13 cellular contexts compared by ENCODE assay signal in genomic region chr1:20080441-20081330, GRCh38. TPM values are rescaled to one million over a fixed set of nuclear protein-coding genes. Genes with fewer than 3 reads are reported as not detected.
DNase-seq lines count a peak whose midpoint lies in the region; ATAC-seq and TF ChIP-seq lines count a peak whose summit lies in the region.
"Had no signal": no experiment of that assay in that cellular context is flagged by ENCODE, and none has a peak within 500 bp of the region (broad histone marks: within the 10 kb centered on the region; RNA-seq: fewer than 3 reads in every experiment).

No MANE protein-coding gene starts in this region.

- ATAC-seq in heart right ventricle = peak in 4 of 8 donors; percentile 23 to 52 (median 40)
- no peak for ATAC-seq in Right ventricle myocardium inferior
- peak; percentile 57 for ATAC-seq in effector memory CD8-positive, alpha-beta T cell (replicated peaks)
- no peak for ATAC-seq in aorta (ENCODE audit: low FRiP score)

- DNase-seq in heart right ventricle = no peak
- DNase-seq in Right ventricle myocardium inferior (ENCODE audit: missing footprints) = no peak
- DNase-seq in MV-4-11 (lab: John Stamatoyannopoulos, UW) = peak; percentile 81
- DNase-seq in effector memory CD8-positive, alpha-beta T cell = no peak
- peak; percentile 55 to 58 for DNase-seq in aorta
- DNase-seq in NCI-H748 treated with DMSO at 0.1 percent for 48 hours (lab: John Stamatoyannopoulos, UW) = no peak
- DNase-seq in NCI-H146 treated with DMSO at 0.1 percent for 48 hours (lab: John Stamatoyannopoulos, UW; ENCODE audit: unreplicated experiment) = no peak
- no peak for DNase-seq in iPS-NIHi7 (ENCODE audit: extremely low spot score)
- DNase-seq: activated effector memory CD4-positive, alpha-beta T cell treated with anti-CD3 and anti-CD28 coated beads, Interleukin-2, amount 50 U/mL, for 16 hours; NCI-H2171 treated with DMSO at 0.1 percent for 48 hours; stimulated activated CD4-positive, alpha-beta T cell treated with anti-CD3 and anti-CD28 coated beads, Interleukin-12 subunit alpha, Interleukin-12 subunit beta, amount 100 ng/mL, for 4 hours had no signal

- peak overlapping the region; percentile 37 to 49 for H3K4me3 Mint-ChIP-seq in effector memory CD8-positive, alpha-beta T cell
- H3K4me3 Mint-ChIP-seq: T-helper 1 cell treated with Interleukin-12 subunit alpha and Interleukin-12 subunit beta and Interleukin-4 antibody, amounts not matched to agents 30 μg/mL and 1 μg/mL, for 36 hours had no signal

- intact Hi-C loops in heart right ventricle (cut with DNase I) = loop anchor here in 2 of 10 donors (10.0 kb wide), 2 partner anchors 46 to 106 kb away; partner anchors contain the start of gene PLA2G2A (in 1 of the 2)
- intact Hi-C loops in Right ventricle myocardium inferior (cut with DNase I) = no loop called here
- intact Hi-C loops in aorta (cut with DNase I) = no loop called here

- no peak for TF ChIP-seq CTCF in heart right ventricle (IDR thresholded peaks at IDR 0.05)

- 57 to 67% methylated on average over 20 of the region's 20 CpGs for WGBS in heart right ventricle, 2 donors
- 75 to 76% methylated on average over 20 of the region's 20 CpGs for WGBS in aorta, 2 donors

- peak overlapping the region in 9 of 10 donors; percentile 21 to 49 (median 32) for H3K27ac ChIP-seq in heart right ventricle
- H3K27ac ChIP-seq in aorta (ENCODE audit: low read depth in 1 of 2, low read length in 2 of 2) = no peak overlapping the region

- no peaks in the 10 kb centered on the region for H3K9me3 Mint-ChIP-seq in effector memory CD8-positive, alpha-beta T cell
- H3K9me3 Mint-ChIP-seq: T-helper 1 cell treated with Interleukin-12 subunit alpha and Interleukin-12 subunit beta and Interleukin-4 antibody, amounts not matched to agents 30 μg/mL and 1 μg/mL, for 36 hours had no signal

- H3K36me3 Mint-ChIP-seq in effector memory CD8-positive, alpha-beta T cell (ENCODE audit: insufficient read depth) = no peaks in the 10 kb centered on the region

- H3K4me1 Mint-ChIP-seq in effector memory CD8-positive, alpha-beta T cell (ENCODE audit: low read depth in 2 of 2) = peaks cover 16 to 17% of the 10 kb centered on the region in 2 donors

- H3K27me3 ChIP-seq in heart right ventricle (peaks cover 0 to 17% (median 0%) of the 10 kb centered on the region in 7 donors), aorta (ENCODE audit: control insufficient read depth in 1 of 2, insufficient read depth in 2 of 2, low read length in 1 of 2) (no peaks in the 10 kb centered on the region)

- no peaks in the 10 kb centered on the region for H3K9me3 ChIP-seq in heart right ventricle
- no peaks in the 10 kb centered on the region for H3K9me3 ChIP-seq in aorta (ENCODE audit: control insufficient read depth, low read length)

- H3K4me1 ChIP-seq in heart right ventricle (peaks cover 3 to 70% (median 15%) of the 10 kb centered on the region in 9 donors), aorta (ENCODE audit: control insufficient read depth in 1 of 2, insufficient read depth in 2 of 2, low read length in 2 of 2) (no peaks in the 10 kb centered on the region)

- H3K27ac Mint-ChIP-seq in effector memory CD8-positive, alpha-beta T cell = no peak overlapping the region
- H3K27ac Mint-ChIP-seq: T-helper 1 cell treated with Interleukin-12 subunit alpha and Interleukin-12 subunit beta and Interleukin-4 antibody, amounts not matched to agents 30 μg/mL and 1 μg/mL, for 36 hours had no signal

- H3K4me3 ChIP-seq in heart right ventricle (no peak overlapping the region), aorta (ENCODE audit: low read length in 2 of 2) (no peak overlapping the region)

- peaks cover 0 to 59% (median 0%) of the 10 kb centered on the region in 9 donors for H3K36me3 ChIP-seq in heart right ventricle
- H3K36me3 ChIP-seq in aorta (ENCODE audit: control insufficient read depth in 1 of 2, insufficient read depth in 2 of 2, low read length in 1 of 2) = no peaks in the 10 kb centered on the region

- peaks cover 53 to 66% of the 10 kb centered on the region in 2 donors for H3K27me3 Mint-ChIP-seq in effector memory CD8-positive, alpha-beta T cell

RNA-seq across cellular contexts. Expression of gene PLA2G5, which starts 10.7 kb away (rescaled TPM):
- 10 to 100 TPM; 31.5 to 58.2 (median 49.3) TPM for total RNA-seq in heart right ventricle
- polyA plus RNA-seq in heart right ventricle = 100 to 1,000 TPM in 1 of 2 donors, 10 to 100 TPM in 1; 44.5 to 133 TPM
- total RNA-seq in Right ventricle myocardium inferior = 65.6 TPM
- total RNA-seq in aorta = 1 to 10 TPM; 4.0 to 6.8 TPM
- polyA plus RNA-seq in aorta = 10 to 100 TPM; 10.3 to 13.7 TPM
- total RNA-seq: myocyte had no signal

RNA-seq across cellular contexts. Expression of gene PLA2G2D, which starts 38.6 kb away (rescaled TPM):
- total RNA-seq in heart right ventricle (1 to 10 TPM in 1 of 10 donors, not detected in 9; 1.1 TPM), Right ventricle myocardium inferior (not detected), aorta (under 1 TPM in 1 of 2 donors, not detected in 1; 0.33 TPM)
- polyA plus RNA-seq in heart right ventricle (not detected), aorta (not detected)
- total RNA-seq: myocyte had no signal

RNA-seq across cellular contexts. Expression of gene PLA2G2F, which starts 58.4 kb away (rescaled TPM):
- total RNA-seq in heart right ventricle (not detected), Right ventricle myocardium inferior (not detected), aorta (not detected)
- polyA plus RNA-seq in heart right ventricle (not detected), aorta (under 1 TPM; 0.03 to 0.13 TPM)
- total RNA-seq: myocyte had no signal

Comparison
In these comparisons a context has a peak if more than half of its experiments do, and no peak if none do; other contexts are left out.
1. DNase-seq: peak in MV-4-11 (single experiment) and aorta (2 of 2); none in heart right ventricle (0 of 2), Right ventricle myocardium inferior (single experiment), effector memory CD8-positive, alpha-beta T cell (0 of 3), NCI-H748 treated with DMSO at 0.1 percent for 48 hours (single experiment), NCI-H146 treated with DMSO at 0.1 percent for 48 hours (single experiment) and iPS-NIHi7 (single experiment).
2. H3K27ac ChIP-seq: peak in heart right ventricle (9 of 10); none in aorta (0 of 2).